Comparison of ENCODE assay signal across 8 cellular contexts in genomic region chr2:30148850-30149249, GRCh38. TPM values are rescaled to one million over a fixed set of nuclear protein-coding genes. Genes with fewer than 3 reads are reported as not detected.
DNase-seq lines count a peak whose midpoint lies in the region; ATAC-seq, FAIRE-seq and TF ChIP-seq lines count a peak whose summit lies in the region.
"Had no signal": no experiment of that assay in that cellular context is flagged by ENCODE, and none has a peak within 500 bp of the region (broad histone marks: within the 10 kb centered on the region; RNA-seq: fewer than 3 reads in every experiment).

No MANE protein-coding gene starts in this region.

- TF ChIP-seq CTCF in GM12865 (IDR thresholded peaks at IDR 0.05; ENCODE audit: insufficient read depth, low read depth, low read length, missing control alignments) (no peak), endothelial cell of umbilical vein (IDR thresholded peaks at IDR 0.05; ENCODE audit: extremely low read depth in 1 of 2, insufficient read depth in 1 of 2, low read depth in 1 of 2, low read length in 2 of 2) (no peak), sigmoid colon (IDR thresholded peaks at IDR 0.05) (no peak)

- peak; percentile 31 for DNase-seq in GM12865 (ENCODE audit: low read depth)
- no peak for DNase-seq in NT2/D1 (ENCODE audit: low read depth, low spot score)
- DNase-seq in endothelial cell of umbilical vein (ENCODE audit: low read depth, low spot score), result no peak
- DNase-seq in sigmoid colon, result no peak
- no peak for DNase-seq in DMS79 treated with DMSO at 0.1 percent for 48 hours (lab: John Stamatoyannopoulos, UW)
- DNase-seq in SHP77 treated with DMSO at 0.1 percent for 48 hours (lab: John Stamatoyannopoulos, UW), result no peak
- DNase-seq: pancreas had no signal

- 76 to 81% methylated on average over 4 of the region's 4 CpGs for WGBS in sigmoid colon, 2 donors

- H3K4me3 ChIP-seq in GM12865 (ENCODE audit: low read depth, low read length) (no peak overlapping the region; the same call in 1 of the 2 replicates), NT2/D1 (ENCODE audit: insufficient read length, low read depth) (no peak overlapping the region), endothelial cell of umbilical vein (replicated peaks in 1 of 3; ENCODE audit: insufficient read depth in 1 of 3, low read depth in 1 of 3, low read length in 3 of 3) (no peak overlapping the region), sigmoid colon (no peak overlapping the region)

- H3K27ac ChIP-seq in endothelial cell of umbilical vein (ENCODE audit: insufficient read depth, low read depth, low read length) (no peak overlapping the region), sigmoid colon (peak overlapping the region; percentile 93 to 100 (median 100))

- no peak overlapping the region for H2AFZ ChIP-seq in endothelial cell of umbilical vein (ENCODE audit: low read depth, low read length)

- FAIRE-seq in endothelial cell of umbilical vein (lab: Jason Lieb, UNC), result no peak
- FAIRE-seq: pancreas had no signal

- H3K79me2 ChIP-seq in endothelial cell of umbilical vein (ENCODE audit: control insufficient read depth, insufficient read depth, low read length), result no peaks in the 10 kb centered on the region

- no TSS peak for BruUV-seq in endothelial cell of umbilical vein (replicated peaks; lab: Mats Ljungman, UMichigan)

- H4K20me1 ChIP-seq in endothelial cell of umbilical vein (replicated peaks; ENCODE audit: control insufficient read depth, extremely low read depth, insufficient read depth, low read length), result no peaks in the 10 kb centered on the region

- H3K4me2 ChIP-seq in endothelial cell of umbilical vein (ENCODE audit: insufficient read depth, low read length), result peak overlapping the region; percentile 90

- no peaks in the 10 kb centered on the region for H3K9me1 ChIP-seq in endothelial cell of umbilical vein (replicated peaks; ENCODE audit: control insufficient read depth, extremely low read depth, insufficient read depth, low read length)

- TF ChIP-seq POLR2A in endothelial cell of umbilical vein (IDR thresholded peaks at IDR 0.05; ENCODE audit: low read depth, low read length), result no peak
- TF ChIP-seq POLR2A in sigmoid colon (IDR thresholded peaks at IDR 0.05), result no peak

- CTCF ChIA-PET in endothelial cell of umbilical vein (lab: Charles Lee), result interaction anchor here (8.0 kb wide), 1 partner anchor 15 kb away, joined by 101 read pairs; no protein-coding TSS in a partner anchor

- H3K4me1 ChIP-seq in NT2/D1 (ENCODE audit: insufficient read depth, insufficient read length), result no peaks in the 10 kb centered on the region
- peaks cover 30% of the 10 kb centered on the region for H3K4me1 ChIP-seq in endothelial cell of umbilical vein (ENCODE audit: control insufficient read depth, extremely low read depth, insufficient read depth, low read length)
- H3K4me1 ChIP-seq in sigmoid colon, result peaks cover 0 to 63% (median 48%) of the 10 kb centered on the region in 4 donors

- H3K9me3 ChIP-seq in NT2/D1 (ENCODE audit: insufficient read depth, low read length), result no peaks in the 10 kb centered on the region
- H3K9me3 ChIP-seq in endothelial cell of umbilical vein (replicated peaks; ENCODE audit: control insufficient read depth, insufficient read depth, low read length), result no peaks in the 10 kb centered on the region
- no peaks in the 10 kb centered on the region for H3K9me3 ChIP-seq in sigmoid colon
- H3K9me3 ChIP-seq: pancreas had no signal

- intact Hi-C loops in endothelial cell of umbilical vein (cut with micrococcal nuclease), result loop anchor here (1.0 to 5.0 kb wide), 4 partner anchors 16 to 563 kb away; partner anchors contain the start of genes LBH and LCLAT1
- intact Hi-C loops in sigmoid colon (cut with DNase I), result no loop called here

- POLR2A ChIA-PET in endothelial cell of umbilical vein (lab: Charles Lee), result interaction anchor here (0.8 kb wide), 1 partner anchor 16 kb away, joined by 3 read pairs; no protein-coding TSS in a partner anchor

- H3K27me3 ChIP-seq in NT2/D1 (ENCODE audit: insufficient read depth, insufficient read length) (peaks cover 9% of the 10 kb centered on the region), endothelial cell of umbilical vein (ENCODE audit: control insufficient read depth in 2 of 2, insufficient read depth in 2 of 2, low read length in 2 of 2) (peaks cover 0 to 5% of the 10 kb centered on the region in 2 experiments), sigmoid colon (no peaks in the 10 kb centered on the region)
- H3K27me3 ChIP-seq: pancreas had no signal

- ATAC-seq in GM18498 (IDR thresholded peaks at IDR 0.05; ENCODE audit: unreplicated experiment), result no peak
- ATAC-seq: pancreas had no signal

- peak overlapping the region; percentile 27 for H3K9ac ChIP-seq in NT2/D1 (ENCODE audit: insufficient read length, low read depth)
- H3K9ac ChIP-seq in endothelial cell of umbilical vein (replicated peaks; ENCODE audit: extremely low read depth, insufficient read depth, low read length), result no peak overlapping the region

- peaks cover 10% of the 10 kb centered on the region for H3K36me3 ChIP-seq in NT2/D1 (ENCODE audit: insufficient read depth, insufficient read length, low read length)
- peaks cover 0 to 2% of the 10 kb centered on the region in 2 experiments for H3K36me3 ChIP-seq in endothelial cell of umbilical vein (ENCODE audit: control insufficient read depth in 2 of 2, extremely low read depth in 1 of 2, insufficient read depth in 2 of 2, low read length in 2 of 2)
- peaks cover 0 to 34% (median 1%) of the 10 kb centered on the region in 4 donors for H3K36me3 ChIP-seq in sigmoid colon
- H3K36me3 ChIP-seq: pancreas had no signal

- dilution Hi-C loops in endothelial cell of umbilical vein (cut with MboI; ENCODE audit: extremely low pct_ligation_motif_present, low sequenced_read_pairs), result no loop called here

- TF ChIP-seq EP300 in sigmoid colon (IDR thresholded peaks at IDR 0.05), result no peak

TF ChIP-seq in endothelial cell of umbilical vein, 7 proteins besides CTCF, POLR2A, EP300 and RAD21:
- TF ChIP-seq MYC (IDR thresholded peaks at IDR 0.05; ENCODE audit: low read depth, low read length) (no peak), FOS (IDR thresholded peaks at IDR 0.05; ENCODE audit: borderline replicate concordance, insufficient read depth, low read length) (no peak), GATA2 (IDR thresholded peaks at IDR 0.05; ENCODE audit: insufficient read depth, insufficient read length, low read depth, low read length) (no peak), JUN (IDR thresholded peaks at IDR 0.05; ENCODE audit: borderline replicate concordance, insufficient read depth, insufficient read length, low read depth) (no peak), MAX (IDR thresholded peaks at IDR 0.05; ENCODE audit: insufficient read depth, insufficient read length) (no peak), EZH2 (IDR thresholded peaks at IDR 0.05; ENCODE audit: borderline replicate concordance, low read depth, low read length, severe bottlenecking) (no peak), POLR2AphosphoS5 (IDR thresholded peaks at IDR 0.05; ENCODE audit: insufficient read depth, low read depth, low read length) (no peak)

RNA-seq across cellular contexts. Expression of gene YPEL5, which starts 2.0 kb away (rescaled TPM):
- total RNA-seq in endothelial cell of umbilical vein (59.3 and 62.0 TPM in 2 replicates), sigmoid colon (100 to 1,000 TPM; 116 to 155 (median 139) TPM)
- polyA plus RNA-seq in endothelial cell of umbilical vein (49.5 and 51.8 TPM in 2 replicates), sigmoid colon (100 to 1,000 TPM in 1 of 3 donors, 10 to 100 TPM in 2; 36.9 to 132 (median 93.7) TPM)
- polyA plus RNA-seq in endothelial cell of umbilical vein (2011; cell fraction: cytosol; rRNA removed), result 54.0 and 67.5 TPM in 2 replicates
- 68.2 and 80.6 TPM in 2 replicates for polyA plus RNA-seq in endothelial cell of umbilical vein (2011; cell fraction: nucleus; rRNA removed)
- 75.4 and 100 TPM in 2 replicates for polyA plus RNA-seq in endothelial cell of umbilical vein (2012)
- polyA minus RNA-seq in endothelial cell of umbilical vein, result 78.6 and 96.8 TPM in 2 replicates
- polyA minus RNA-seq in endothelial cell of umbilical vein (2011; cell fraction: cytosol; rRNA and poly(A)+ RNA removed), result 7.8 TPM
- polyA minus RNA-seq in endothelial cell of umbilical vein (2011; cell fraction: nucleus; rRNA and poly(A)+ RNA removed), result 75.8 and 85.7 TPM in 2 replicates
